In genomic region chr13:32048816-32049215, GRCh38 we compare ENCODE assay signal across 13 cellular contexts. TPM values are rescaled to one million over a fixed set of nuclear protein-coding genes. Genes with fewer than 3 reads are reported as not detected.
DNase-seq lines count a peak whose midpoint lies in the region; ATAC-seq lines count a peak whose summit lies in the region.
"Had no signal": no experiment of that assay in that cellular context is flagged by ENCODE, and none has a peak within 500 bp of the region (broad histone marks: within the 10 kb centered on the region; RNA-seq: fewer than 3 reads in every experiment).

No MANE protein-coding gene starts in this region.

- peak; percentile 34 for DNase-seq in NCI-H510A treated with DMSO at 0.1 percent for 48 hours (lab: John Stamatoyannopoulos, UW)
- no peak for DNase-seq in NCI-H510A (lab: John Stamatoyannopoulos, UW)
- DNase-seq in M059J (ENCODE audit: low read depth): peak; percentile 59
- peak; percentile 15 for DNase-seq in UCSD-AML1 (lab: John Stamatoyannopoulos, UW; ENCODE audit: unreplicated experiment)
- DNase-seq in renal cortical epithelial cell (ENCODE audit: low read depth): peak; percentile 52
- no peak for DNase-seq in NCI-H2227 treated with DMSO at 0.1 percent for 48 hours (lab: John Stamatoyannopoulos, UW)
- DNase-seq: activated CD4-positive, alpha-beta T cell treated with anti-CD3 and anti-CD28 coated beads, Interleukin-2, amount 10 ng/mL, durations not matched to agents 7 days and 5 days; activated naive CD4-positive, alpha-beta T cell treated with anti-CD3 and anti-CD28 coated beads, Interleukin-2, amount 50 U/mL, for 16 hours; SIG-M5; stomach had no signal

- no peak for ATAC-seq in GM18858 (IDR thresholded peaks at IDR 0.05; ENCODE audit: unreplicated experiment)
- no peak for ATAC-seq in GM21619 (IDR thresholded peaks at IDR 0.05; ENCODE audit: unreplicated experiment)
- ATAC-seq: gastroesophageal sphincter had no signal

RNA-seq across cellular contexts. Expression of gene FRY, which starts 17.2 kb away (rescaled TPM):
- total RNA-seq in M059J (2014; rRNA removed; shearing (Covaris generic)): 2.4 and 5.7 TPM in 2 replicates
- total RNA-seq in renal cortical epithelial cell: 2.6 and 16.2 TPM in 2 replicates

Comparison
In these comparisons a context has a peak if more than half of its experiments do, and no peak if none do; other contexts are left out.
1. DNase-seq: peak in NCI-H510A treated with DMSO at 0.1 percent for 48 hours (single experiment), M059J (single experiment), UCSD-AML1 (single experiment) and renal cortical epithelial cell (single experiment); none in NCI-H510A (single experiment) and NCI-H2227 treated with DMSO at 0.1 percent for 48 hours (single experiment).